Comparison of ENCODE assay signal across 1 cellular context in genomic region chr12:6944381-6945186, GRCh38.
TF ChIP-seq lines count a peak whose summit lies in the region.

No MANE protein-coding gene starts in this region.

TF ChIP-seq in K562, 482 proteins besides CTCF, POLR2A, EP300 and RAD21 (continued from another document and continues in another):
- TF ChIP-seq MGA (IDR thresholded peaks at IDR 0.05) (peak; percentile 75), ZNF75A (CRISPR knock-in tag; IDR thresholded peaks at IDR 0.05) (no peak), TEAD4 (IDR thresholded peaks at IDR 0.05; ENCODE audit: low read length) (no peak; the same call in 1 of the 2 replicates), TEAD4 (CRISPR knock-in tag; IDR thresholded peaks at IDR 0.05; ENCODE audit: borderline replicate concordance) (no peak), VEZF1 (CRISPR knock-in tag; IDR thresholded peaks at IDR 0.05) (peak; percentile 51), PHF8 (IDR thresholded peaks at IDR 0.05; ENCODE audit: borderline replicate concordance, low read length) (peak; percentile 34; the same call in 1 of the 2 replicates), E2F6 (IDR thresholded peaks at IDR 0.05; ENCODE audit: borderline replicate concordance in 1 of 2, extremely low read depth in 1 of 2, insufficient read depth in 1 of 2, insufficient read length in 1 of 2, low read depth in 1 of 2, low read length in 1 of 2, poor library complexity in 1 of 2, severe bottlenecking in 1 of 2) (peak; percentile 54 to 83), SNAPC5 (CRISPR knock-in tag; IDR thresholded peaks at IDR 0.05) (no peak), ATF7 (IDR thresholded peaks at IDR 0.05) (peak; percentile 38), ZNF589 (CRISPR knock-in tag; IDR thresholded peaks at IDR 0.05; ENCODE audit: low read depth) (no peak), CGGBP1 (CRISPR knock-in tag; IDR thresholded peaks at IDR 0.05) (no peak), PRDM10 (IDR thresholded peaks at IDR 0.05; ENCODE audit: partially characterized antibody) (peak; percentile 59), MLX (CRISPR knock-in tag; conservative IDR thresholded peaks at IDR 0.05) (peak in 1 of 2 experiments; percentile 86; a peak in 2 of 4 replicates), COPS2 (conservative IDR thresholded peaks at IDR 0.05) (no peak), MIER1 (IDR thresholded peaks at IDR 0.05; ENCODE audit: low read depth) (no peak), E2F1 (CRISPR knock-in tag; IDR thresholded peaks at IDR 0.05) (no peak; the same call in 1 of the 2 replicates), FOXJ3 (CRISPR knock-in tag; IDR thresholded peaks at IDR 0.05) (no peak), SIX5 (IDR thresholded peaks at IDR 0.05; ENCODE audit: borderline replicate concordance in 1 of 2, insufficient read depth in 1 of 2, low read depth in 1 of 2, low read length in 2 of 2) (no peak), FOXP4 (CRISPR knock-in tag; IDR thresholded peaks at IDR 0.05; ENCODE audit: borderline replicate concordance) (0 out of 2 replicates have a peak, but pooled peaks have one; percentile 31), DDX20 (tag; IDR thresholded peaks at IDR 0.05; ENCODE audit: low read depth) (no peak), JUN (IDR thresholded peaks at IDR 0.05; ENCODE audit: borderline replicate concordance, low read depth, low read length) (0 out of 2 replicates have a peak, but pooled peaks have one; percentile 53), JUN (CRISPR knock-in tag; IDR thresholded peaks at IDR 0.05; ENCODE audit: borderline replicate concordance) (no peak), DLX4 (CRISPR knock-in tag; IDR thresholded peaks at IDR 0.05) (no peak)
